In genomic region chr10:91088300-91089140, GRCh38 we compare ENCODE assay signal across 8 cellular contexts.
DNase-seq lines count a peak whose midpoint lies in the region; ATAC-seq and TF ChIP-seq lines count a peak whose summit lies in the region.

No MANE protein-coding gene starts in this region.

- H3K9me3 ChIP-seq in mammary epithelial cell (replicated peaks; ENCODE audit: insufficient read depth, low read length) (no peaks in the 10 kb centered on the region), right lobe of liver (no peaks in the 10 kb centered on the region)

- peak; percentile 62 to 77 (median 68) for ATAC-seq in right lobe of liver
- no peak for ATAC-seq in GM18873 (IDR thresholded peaks at IDR 0.05; ENCODE audit: low FRiP score, unreplicated experiment)

- H2AFZ ChIP-seq in mammary epithelial cell (ENCODE audit: low read depth, low read length), result no peak overlapping the region

- no peak for TF ChIP-seq POLR2A in right lobe of liver (IDR thresholded peaks at IDR 0.05)

- no TSS peak for BruUV-seq in mammary epithelial cell (replicated peaks; lab: Mats Ljungman, UMichigan)

- no peaks in the 10 kb centered on the region for H3K79me2 ChIP-seq in mammary epithelial cell (ENCODE audit: insufficient read depth, low read length)

- DNase-seq in Caki2 (ENCODE audit: low read depth) (peak; percentile 8), mammary epithelial cell (peak; percentile 4), right lobe of liver (no peak), NCI-H187 (lab: John Stamatoyannopoulos, UW) (no peak)
- no peak for DNase-seq in activated CD4-positive, alpha-beta T cell treated with anti-CD3 and anti-CD28 coated beads for 1 hour
- no peak for DNase-seq in activated CD4-positive, alpha-beta T cell treated with anti-CD3 and anti-CD28 coated beads for 48 hours

- TF ChIP-seq CTCF in LNCAP (IDR thresholded peaks at IDR 0.05) (0 out of 2 replicates have a peak, but pooled peaks have one; percentile 38), mammary epithelial cell (conservative IDR thresholded peaks at IDR 0.05 in 1 of 2, IDR thresholded peaks at IDR 0.05 in 1 of 2; ENCODE audit: extremely low read depth in 1 of 2, insufficient read depth in 1 of 2, low read depth in 1 of 2, low read length in 2 of 2) (peak in 1 of 2 donors; percentile 34), right lobe of liver (IDR thresholded peaks at IDR 0.05) (peak; percentile 23 to 35 (median 31))

- no peak overlapping the region for H3K4me2 ChIP-seq in mammary epithelial cell (ENCODE audit: insufficient read depth, low read depth, low read length)

- H3K4me1 ChIP-seq in mammary epithelial cell (ENCODE audit: insufficient read depth, low read length), result no peaks in the 10 kb centered on the region
- H3K4me1 ChIP-seq in right lobe of liver, result no peaks in the 10 kb centered on the region

- H3K27me3 ChIP-seq in mammary epithelial cell (ENCODE audit: insufficient read depth, low read length) (no peaks in the 10 kb centered on the region), right lobe of liver (no peaks in the 10 kb centered on the region)

- dilution Hi-C loops in mammary epithelial cell (cut with HindIII; ENCODE audit: low sequenced_read_pairs), result no loop called here

- H3K27ac ChIP-seq in mammary epithelial cell (ENCODE audit: insufficient read depth, low read depth, low read length) (no peak overlapping the region), right lobe of liver (no peak overlapping the region)

- H4K20me1 ChIP-seq in mammary epithelial cell (ENCODE audit: insufficient read depth, low read length), result no peaks in the 10 kb centered on the region

- intact Hi-C loops in mammary epithelial cell (cut with micrococcal nuclease) (loop anchor here (1.0 to 2.0 kb wide), 2 partner anchors 163 to 178 kb away; no protein-coding TSS in a partner anchor), right lobe of liver (cut with DNase I) (no loop called here)

- H3K9ac ChIP-seq in mammary epithelial cell (ENCODE audit: insufficient read depth, low read length), result no peak overlapping the region

- CTCF ChIA-PET in mammary epithelial cell (lab: Charles Lee; ENCODE audit: low non-redundant PET), result interaction anchor here (0.6 to 1.0 kb wide), 4 partner anchors 52 to 210 kb away, joined by 3 to 22 read pairs (median 14); no protein-coding TSS in a partner anchor

- H3K36me3 ChIP-seq in mammary epithelial cell (ENCODE audit: insufficient read depth, low read length) (no peaks in the 10 kb centered on the region), right lobe of liver (no peaks in the 10 kb centered on the region)

- in situ Hi-C loops in Caki2 (cut with HindIII; ENCODE audit: low pct_unique_long_range_greater_than_20kb, low sequenced_read_pairs) (no loop called here), mammary epithelial cell (cut with MboI; ENCODE audit: low sequenced_read_pairs in 2 of 2) (no loop called here)

- no peak overlapping the region for H3K4me3 ChIP-seq in mammary epithelial cell (replicated peaks in 1 of 3; ENCODE audit: insufficient read depth in 1 of 3, low read depth in 2 of 3, low read length in 3 of 3)
- no peak overlapping the region for H3K4me3 ChIP-seq in right lobe of liver

- 44% methylated on average over 7 of the region's 7 CpGs for WGBS in mammary epithelial cell (ENCODE audit: low coverage, missing lambda C conversion rate)
- 34% methylated on average over 6 of the region's 7 CpGs for WGBS in right lobe of liver (ENCODE audit: insufficient coverage, low coverage, low lambda C conversion rate, missing lambda C conversion rate)

Comparison
In these comparisons a context has a peak if more than half of its experiments do, and no peak if none do; other contexts are left out.
1. DNase-seq: peak in Caki2 (single experiment) and mammary epithelial cell (single experiment); none in right lobe of liver (0 of 3), activated CD4-positive, alpha-beta T cell treated with anti-CD3 and anti-CD28 coated beads for 1 hour (single experiment), NCI-H187 (0 of 2) and activated CD4-positive, alpha-beta T cell treated with anti-CD3 and anti-CD28 coated beads for 48 hours (single experiment).